11 cellular contexts compared by ENCODE assay signal in genomic region chr5:80189701-80190100, GRCh38.
DNase-seq lines count a peak whose midpoint lies in the region; ATAC-seq, FAIRE-seq and TF ChIP-seq lines count a peak whose summit lies in the region.
"Had no signal": no experiment of that assay in that cellular context is flagged by ENCODE, and none has a peak within 500 bp of the region (broad histone marks: within the 10 kb centered on the region; RNA-seq: fewer than 3 reads in every experiment).

No MANE protein-coding gene starts in this region.

- peak overlapping the region in 1 of 2 experiments; percentile 40; a peak in 3 of 4 replicates for H3K4me3 ChIP-seq in DND-41 (ENCODE audit: low read depth in 1 of 2, low read length in 2 of 2)
- peak overlapping the region in 3 of 59 donors; percentile 7 to 14 (median 11) for H3K4me3 ChIP-seq in dorsolateral prefrontal cortex

- H3K27ac Mint-ChIP-seq in stimulated activated naive B cell treated with anti-CD40 and anti-IgM and Interleukin-4, amounts not matched to agents 10 μg/mL and 1 μg/mL and 100 μg/mL, for 72 hours, result peak overlapping the region; percentile 14

- intact Hi-C loops in dorsolateral prefrontal cortex (cut with DNase I), result loop anchor here (2.0 to 10.0 kb wide), 3 partner anchors 37 to 95 kb away; partner anchors contain the start of gene SERINC5 (in 1 of the 2)

- DNase-seq in DND-41 (no peak), NAMALWA (ENCODE audit: low spot score) (peak; percentile 37), dorsolateral prefrontal cortex (no peak), HTR-8/SVneo (ENCODE audit: insufficient read length, low spot score) (no peak), KG1 (lab: John Stamatoyannopoulos, UW) (no peak), NOMO-1 treated with dmso at 0.1 percent for 144 hours (lab: John Stamatoyannopoulos, UW; ENCODE audit: unreplicated experiment) (no peak)
- DNase-seq in stimulated activated naive B cell treated with anti-CD40 and anti-IgM and Interleukin-4, amounts not matched to agents 10 μg/mL and 1 μg/mL and 100 μg/mL, for 72 hours, result no peak
- DNase-seq: amniotic stem cell; NCI-H1092 treated with DMSO at 0.1 percent for 48 hours; NCI-H226; stimulated activated CD4-positive, alpha-beta T cell treated with anti-CD3 and anti-CD28 coated beads, Interleukin-1b, Interleukin-23, amount 100 ng/mL, for 48 hours had no signal

- no peaks in the 10 kb centered on the region for H4K20me1 ChIP-seq in DND-41 (ENCODE audit: insufficient read depth, low read length)

- H3K9me3 Mint-ChIP-seq in stimulated activated naive B cell treated with anti-CD40 and anti-IgM and Interleukin-4, amounts not matched to agents 10 μg/mL and 1 μg/mL and 100 μg/mL, for 72 hours, result no peaks in the 10 kb centered on the region

- H3K36me3 ChIP-seq in DND-41 (ENCODE audit: insufficient read depth, low read length), result 0 out of 2 replicates have a peak, but pooled peaks cover 2% of the 10 kb centered on the region

- TF ChIP-seq CTCF in DND-41 (IDR thresholded peaks at IDR 0.05; ENCODE audit: borderline replicate concordance, extremely low read depth, low read length, poor library complexity, severe bottlenecking), result no peak
- no peak for TF ChIP-seq CTCF in dorsolateral prefrontal cortex (IDR thresholded peaks at IDR 0.05 in 54 of 56, conservative IDR thresholded peaks at IDR 0.05 in 2 of 56; ENCODE audit: low read depth in 1 of 56, partially characterized antibody in 56 of 56)

- H3K27ac ChIP-seq in DND-41 (ENCODE audit: low read length) (peak overlapping the region; percentile 86), dorsolateral prefrontal cortex (peak overlapping the region in 54 of 59 donors; percentile 11 to 97 (median 78))

- no peaks in the 10 kb centered on the region for H3K27me3 Mint-ChIP-seq in stimulated activated naive B cell treated with anti-CD40 and anti-IgM and Interleukin-4, amounts not matched to agents 10 μg/mL and 1 μg/mL and 100 μg/mL, for 72 hours

- peak overlapping the region; percentile 46 for H3K9ac ChIP-seq in DND-41 (ENCODE audit: low read depth, low read length)

- peaks cover 30 to 74% of the 10 kb centered on the region in 2 donors for H3K4me1 Mint-ChIP-seq in stimulated activated naive B cell treated with anti-CD40 and anti-IgM and Interleukin-4, amounts not matched to agents 10 μg/mL and 1 μg/mL and 100 μg/mL, for 72 hours

- H3K36me3 Mint-ChIP-seq in stimulated activated naive B cell treated with anti-CD40 and anti-IgM and Interleukin-4, amounts not matched to agents 10 μg/mL and 1 μg/mL and 100 μg/mL, for 72 hours, result peaks cover 0 to 11% of the 10 kb centered on the region in 2 donors

- H3K4me3 Mint-ChIP-seq in stimulated activated naive B cell treated with anti-CD40 and anti-IgM and Interleukin-4, amounts not matched to agents 10 μg/mL and 1 μg/mL and 100 μg/mL, for 72 hours, result no peak overlapping the region

- H3K79me2 ChIP-seq in DND-41 (ENCODE audit: insufficient read depth, low read length), result peaks cover 93% of the 10 kb centered on the region

- no peaks in the 10 kb centered on the region for H3K27me3 ChIP-seq in DND-41 (ENCODE audit: insufficient read depth, low read length, poor library complexity)
- H3K27me3 ChIP-seq in dorsolateral prefrontal cortex, result no peaks in the 10 kb centered on the region

- no peak for ATAC-seq in DND-41 (ENCODE audit: insufficient read depth, low read depth)
- ATAC-seq in stimulated activated naive B cell treated with anti-CD40 and anti-IgM and Interleukin-4, amounts not matched to agents 10 μg/mL and 1 μg/mL and 100 μg/mL, for 72 hours (replicated peaks), result no peak

- no peak for FAIRE-seq in HTR-8/SVneo (lab: Jason Lieb, UNC)

- no peaks in the 10 kb centered on the region for H3K9me3 ChIP-seq in DND-41 (ENCODE audit: insufficient read depth, low read length, severe bottlenecking)

- H3K4me1 ChIP-seq in DND-41 (ENCODE audit: insufficient read depth, low read length), result peaks cover 100% of the 10 kb centered on the region

- H3K4me2 ChIP-seq in DND-41 (ENCODE audit: insufficient read depth, low read length), result peak overlapping the region; percentile 61

- H2AFZ ChIP-seq in DND-41 (ENCODE audit: low read depth, low read length), result no peak overlapping the region
